Comparison of ENCODE assay signal across 22 cellular contexts in genomic region chr10:103613616-103614015, GRCh38.
"Had no signal": no experiment of that assay in that cellular context is flagged by ENCODE, and none has a peak within 500 bp of the region (broad histone marks: within the 10 kb centered on the region; RNA-seq: fewer than 3 reads in every experiment).

No MANE protein-coding gene starts in this region.

- H3K27ac ChIP-seq: KMS-11 had no signal

- DNase-seq: activated B cell treated with CpG ODN at 0.5 μM for 24 hours; activated CD4-positive, alpha-beta T cell treated with anti-CD3 and anti-CD28 coated beads for 1 hour; activated CD4-positive, alpha-beta T cell treated with anti-CD3 and anti-CD28 coated beads, Interleukin-2, amount 10 ng/mL, durations not matched to agents 24 days and 14 days; activated CD4-positive, alpha-beta T cell treated with anti-CD3 and anti-CD28 coated beads, Interleukin-2, amount 50 U/mL, for 48 hours; activated CD8-positive, alpha-beta memory T cell treated with anti-CD3 and anti-CD28 coated beads, Interleukin-2, amount 10 ng/mL, durations not matched to agents 7 days and 5 days; activated effector memory CD4-positive, alpha-beta T cell treated with Interleukin-2 at 50 U/mL for 16 hours; activated naive CD4-positive, alpha-beta T cell treated with Interleukin-2 at 50 U/mL for 16 hours; activated naive CD8-positive, alpha-beta T cell treated with anti-CD3 and anti-CD28 coated beads for 36 hours; activated T-cell treated with anti-CD3 and anti-CD28 coated beads, Interleukin-2, amount 50 U/mL, for 24 hours; caudate nucleus; MG63; NCI-H1105 treated with DMSO at 0.1 percent for 48 hours; NCI-H1436 treated with DMSO at 0.1 percent for 48 hours; NCI-H187 treated with DMSO at 0.1 percent for 48 hours; NCI-H2081 treated with DMSO at 0.1 percent for 48 hours; NCI-H446; NCI-H524; Peyer's patch; SHP77 had no signal

- H3K4me1 Mint-ChIP-seq: activated B cell treated with CpG ODN at 0.5 μM for 24 hours; activated naive CD8-positive, alpha-beta T cell treated with anti-CD3 and anti-CD28 coated beads for 36 hours had no signal

- ATAC-seq: activated CD8-positive, alpha-beta memory T cell treated with anti-CD3 and anti-CD28 coated beads, Interleukin-2, amount 10 ng/mL, durations not matched to agents 7 days and 5 days had no signal

- H3K27ac Mint-ChIP-seq: activated B cell treated with CpG ODN at 0.5 μM for 24 hours; activated CD4-positive, alpha-beta T cell treated with anti-CD3 and anti-CD28 coated beads, Interleukin-2, amount 10 ng/mL, durations not matched to agents 24 days and 14 days; activated CD8-positive, alpha-beta memory T cell treated with anti-CD3 and anti-CD28 coated beads, Interleukin-2, amount 10 ng/mL, durations not matched to agents 7 days and 5 days; activated naive CD8-positive, alpha-beta T cell treated with anti-CD3 and anti-CD28 coated beads for 36 hours; activated T-cell treated with anti-CD3 and anti-CD28 coated beads, Interleukin-2, amount 50 U/mL, for 24 hours; activated T-helper 1 cell treated with anti-CD3 and anti-CD28 coated beads, Interleukin-12 subunit alpha, Interleukin-12 subunit beta, Interleukin-2, Interleukin-4 antibody, amounts not matched to agents 30 ng/mL and 10 ng/mL and 1 ng/mL, durations not matched to agents 14 hours and 24 hours and 36 hours; T-helper 1 cell treated with Interleukin-12 subunit alpha and Interleukin-12 subunit beta and Interleukin-4 antibody, amounts not matched to agents 30 μg/mL and 1 μg/mL, for 36 hours had no signal

- H3K9me3 ChIP-seq: MG63, Peyer's patch had no signal

- H3K4me2 ChIP-seq: KMS-11 had no signal

- H3K9ac ChIP-seq: KMS-11 had no signal

- H3K27me3 Mint-ChIP-seq: activated B cell treated with CpG ODN at 0.5 μM for 24 hours; activated CD4-positive, alpha-beta T cell treated with anti-CD3 and anti-CD28 coated beads, Interleukin-2, amount 10 ng/mL, durations not matched to agents 24 days and 14 days; activated CD8-positive, alpha-beta memory T cell treated with anti-CD3 and anti-CD28 coated beads, Interleukin-2, amount 10 ng/mL, durations not matched to agents 7 days and 5 days; activated naive CD8-positive, alpha-beta T cell treated with anti-CD3 and anti-CD28 coated beads for 36 hours; activated T-cell treated with anti-CD3 and anti-CD28 coated beads, Interleukin-2, amount 50 U/mL, for 24 hours had no signal

- H3K36me3 Mint-ChIP-seq: activated CD8-positive, alpha-beta memory T cell treated with anti-CD3 and anti-CD28 coated beads, Interleukin-2, amount 10 ng/mL, durations not matched to agents 7 days and 5 days; activated naive CD8-positive, alpha-beta T cell treated with anti-CD3 and anti-CD28 coated beads for 36 hours had no signal

- H3K9me3 Mint-ChIP-seq: activated B cell treated with CpG ODN at 0.5 μM for 24 hours; activated CD4-positive, alpha-beta T cell treated with anti-CD3 and anti-CD28 coated beads, Interleukin-2, amount 10 ng/mL, durations not matched to agents 24 days and 14 days; activated naive CD8-positive, alpha-beta T cell treated with anti-CD3 and anti-CD28 coated beads for 36 hours; activated T-cell treated with anti-CD3 and anti-CD28 coated beads, Interleukin-2, amount 50 U/mL, for 24 hours; activated T-helper 1 cell treated with anti-CD3 and anti-CD28 coated beads, Interleukin-12 subunit alpha, Interleukin-12 subunit beta, Interleukin-2, Interleukin-4 antibody, amounts not matched to agents 30 ng/mL and 10 ng/mL and 1 ng/mL, durations not matched to agents 14 hours and 24 hours and 36 hours; T-helper 1 cell treated with Interleukin-12 subunit alpha and Interleukin-12 subunit beta and Interleukin-4 antibody, amounts not matched to agents 30 μg/mL and 1 μg/mL, for 36 hours had no signal

- H3K27me3 ChIP-seq: MG63, Peyer's patch had no signal

- H3K4me3 Mint-ChIP-seq: activated B cell treated with CpG ODN at 0.5 μM for 24 hours; activated CD4-positive, alpha-beta T cell treated with anti-CD3 and anti-CD28 coated beads, Interleukin-2, amount 10 ng/mL, durations not matched to agents 24 days and 14 days; activated CD8-positive, alpha-beta memory T cell treated with anti-CD3 and anti-CD28 coated beads, Interleukin-2, amount 10 ng/mL, durations not matched to agents 7 days and 5 days; activated naive CD8-positive, alpha-beta T cell treated with anti-CD3 and anti-CD28 coated beads for 36 hours; activated T-cell treated with anti-CD3 and anti-CD28 coated beads, Interleukin-2, amount 50 U/mL, for 24 hours; activated T-helper 1 cell treated with anti-CD3 and anti-CD28 coated beads, Interleukin-12 subunit alpha, Interleukin-12 subunit beta, Interleukin-2, Interleukin-4 antibody, amounts not matched to agents 30 ng/mL and 10 ng/mL and 1 ng/mL, durations not matched to agents 14 hours and 24 hours and 36 hours; T-helper 1 cell treated with Interleukin-12 subunit alpha and Interleukin-12 subunit beta and Interleukin-4 antibody, amounts not matched to agents 30 μg/mL and 1 μg/mL, for 36 hours had no signal

- H3K4me3 ChIP-seq: MG63, Peyer's patch had no signal
